Comparison of ENCODE assay signal across 1 cellular context in genomic region chr6:128520436-128521301, GRCh38.
TF ChIP-seq lines count a peak whose summit lies in the region.

Gene PTPRK, minus strand, starts transcription at chr6:128520599. Its CDS starts 241 bp downstream, at chr6:128520358.

TF ChIP-seq in HepG2, 621 proteins besides CTCF, POLR2A, EP300 and RAD21 (continued from another document and continues in another):
- TF ChIP-seq NFATC3 (CRISPR knock-in tag; IDR thresholded peaks at IDR 0.05) (peak; percentile 13; the same call in 1 of the 2 replicates), BATF2 (CRISPR knock-in tag; IDR thresholded peaks at IDR 0.05) (no peak), HNF4A (CRISPR knock-in tag; IDR thresholded peaks at IDR 0.05) (no peak), ZNF17 (CRISPR knock-in tag; IDR thresholded peaks at IDR 0.05) (no peak), BCLAF1 (IDR thresholded peaks at IDR 0.05) (no peak), MEIS1 (CRISPR knock-in tag; IDR thresholded peaks at IDR 0.05; ENCODE audit: borderline replicate concordance) (peak; percentile 84), ZNF275 (CRISPR knock-in tag; IDR thresholded peaks at IDR 0.05; ENCODE audit: borderline replicate concordance) (peak; percentile 54; the same call in 1 of the 2 replicates), ZNF737 (CRISPR knock-in tag; IDR thresholded peaks at IDR 0.05; ENCODE audit: borderline replicate concordance) (no peak), GATAD1 (CRISPR knock-in tag; IDR thresholded peaks at IDR 0.05) (no peak), ZNF3 (CRISPR knock-in tag; IDR thresholded peaks at IDR 0.05) (no peak; the same call in 1 of the 2 replicates), GMEB1 (CRISPR knock-in tag; IDR thresholded peaks at IDR 0.05; ENCODE audit: borderline replicate concordance) (peak; percentile 69), ZNF333 (CRISPR knock-in tag; IDR thresholded peaks at IDR 0.05; ENCODE audit: borderline replicate concordance) (no peak; the same call in 1 of the 2 replicates), ZNF407 (CRISPR knock-in tag; IDR thresholded peaks at IDR 0.05; ENCODE audit: not compliant biosample characterization) (peak; percentile 70), ZBTB8A (CRISPR knock-in tag; IDR thresholded peaks at IDR 0.05; ENCODE audit: borderline replicate concordance, low read depth) (no peak), KAT2B (IDR thresholded peaks at IDR 0.05; ENCODE audit: borderline replicate concordance, low read depth, low read length) (no peak), ZUFSP (CRISPR knock-in tag; IDR thresholded peaks at IDR 0.05; ENCODE audit: borderline replicate concordance) (no peak), EEA1 (CRISPR knock-in tag; IDR thresholded peaks at IDR 0.05; ENCODE audit: borderline replicate concordance) (no peak), AHDC1 (CRISPR knock-in tag; IDR thresholded peaks at IDR 0.05; ENCODE audit: borderline replicate concordance) (peak; percentile 72; the same call in 1 of the 2 replicates), ZNF770 (CRISPR knock-in tag; IDR thresholded peaks at IDR 0.05) (peak; percentile 82; the same call in 1 of the 2 replicates), MTERF4 (CRISPR knock-in tag; IDR thresholded peaks at IDR 0.05) (no peak)
